In the genomic region with DNA sequence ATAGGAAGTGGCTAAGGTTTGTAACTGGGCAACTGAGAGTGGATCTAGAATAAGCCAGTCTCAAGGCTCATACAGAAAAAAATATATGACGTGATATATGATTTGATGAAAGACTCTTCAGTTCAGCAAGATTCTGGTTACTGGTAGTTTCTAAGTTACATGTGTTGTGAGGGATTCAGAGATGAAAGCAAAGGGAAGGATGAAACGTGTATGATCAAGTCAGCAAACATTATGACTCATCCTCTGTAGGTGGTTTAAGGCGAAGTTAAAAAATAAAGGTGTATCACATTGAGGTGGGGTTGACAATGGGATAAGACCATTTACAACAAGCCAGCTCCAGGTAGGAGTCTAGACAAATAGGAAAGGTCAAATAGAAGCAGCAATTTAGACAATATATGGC, we compare ENCODE assay signal across 24 cellular contexts. TPM values are rescaled to one million over a fixed set of nuclear protein-coding genes. Genes with fewer than 3 reads are reported as not detected.
DNase-seq lines count a peak whose midpoint lies in the region; ATAC-seq lines count a peak whose summit lies in the region.
"Had no signal": no experiment of that assay in that cellular context is flagged by ENCODE, and none has a peak within 500 bp of the region (broad histone marks: within the 10 kb centered on the region; RNA-seq: fewer than 3 reads in every experiment).

No MANE protein-coding gene starts in this region.

- peaks cover 17% of the 10 kb centered on the region for H3K4me1 Mint-ChIP-seq in activated T-cell treated with anti-CD3 and anti-CD28 coated beads, Interleukin-2, amount 50 U/mL, for 72 hours (ENCODE audit: low read depth)
- H3K4me1 Mint-ChIP-seq in activated CD8-positive, alpha-beta T cell treated with anti-CD3 and anti-CD28 coated beads, Interleukin-2, amount 10 ng/mL, durations not matched to agents 7 days and 5 days (ENCODE audit: low read depth), result peaks cover 6% of the 10 kb centered on the region
- peaks cover 0 to 5% (median 4%) of the 10 kb centered on the region in 4 donors for H3K4me1 Mint-ChIP-seq in naive thymus-derived CD8-positive, alpha-beta T cell
- H3K4me1 Mint-ChIP-seq: central memory CD8-positive, alpha-beta T cell had no signal

- CTCF ChIA-PET in activated CD8-positive, alpha-beta T cell treated with anti-CD3 and anti-CD28 coated beads, Interleukin-2, amount 10 ng/mL, durations not matched to agents 7 days and 5 days (lab: Charles Lee), result no interaction called here

- no peak for DNase-seq in activated T-cell treated with anti-CD3 and anti-CD28 coated beads, Interleukin-2, amount 50 U/mL, for 72 hours
- no peak for DNase-seq in activated T-cell treated with anti-CD3 and anti-CD28 coated beads, Interleukin-2, amount 50 U/mL, for 48 hours
- no peak for DNase-seq in activated CD8-positive, alpha-beta T cell treated with anti-CD3 and anti-CD28 coated beads, Interleukin-2, amount 10 ng/mL, durations not matched to agents 7 days and 5 days
- no peak for DNase-seq in naive thymus-derived CD8-positive, alpha-beta T cell
- DNase-seq in NCI-H526 treated with DMSO at 0.1 percent for 48 hours (lab: John Stamatoyannopoulos, UW) (no peak), HUDEP-2 (lab: John Stamatoyannopoulos, UW; ENCODE audit: unreplicated experiment in 76 of 76) (no peak)
- no peak for DNase-seq in stimulated activated CD8-positive, alpha-beta memory T cell treated with anti-CD3 and anti-CD28 coated beads, Interleukin-4, amount 100 ng/mL, for 48 hours
- DNase-seq: ACHN; activated B cell treated with CpG ODN at 0.5 μM for 24 hours; activated effector memory CD4-positive, alpha-beta T cell treated with anti-CD3 and anti-CD28 coated beads, Interleukin-2, amount 50 U/mL, for 16 hours; anterior cingulate cortex; MG63; NCI-H1694; NCI-H2227 treated with DMSO at 0.1 percent for 48 hours; PC-9; psoas muscle; stimulated activated CD4-positive, alpha-beta T cell treated with anti-CD3 and anti-CD28 coated beads, Interleukin-4, amount 100 ng/mL, for 24 hours; substantia nigra; T-helper 9 cell had no signal

- ATAC-seq in activated T-cell treated with anti-CD3 and anti-CD28 coated beads, Interleukin-2, amount 50 U/mL, for 72 hours (replicated peaks in 1 of 2), result peak; percentile 92 to 96
- ATAC-seq in HG03442 (IDR thresholded peaks at IDR 0.05; ENCODE audit: unreplicated experiment), result peak; percentile 56
- peak; percentile 57 for ATAC-seq in activated CD8-positive, alpha-beta T cell treated with anti-CD3 and anti-CD28 coated beads, Interleukin-2, amount 10 ng/mL, durations not matched to agents 7 days and 5 days
- ATAC-seq in naive thymus-derived CD8-positive, alpha-beta T cell, result peak; percentile 79 to 86
- ATAC-seq: psoas muscle had no signal

- H3K4me3 Mint-ChIP-seq in activated T-cell treated with anti-CD3 and anti-CD28 coated beads, Interleukin-2, amount 50 U/mL, for 72 hours, result no peak overlapping the region
- H3K4me3 Mint-ChIP-seq in activated CD8-positive, alpha-beta T cell treated with anti-CD3 and anti-CD28 coated beads, Interleukin-2, amount 10 ng/mL, durations not matched to agents 7 days and 5 days, result no peak overlapping the region
- no peak overlapping the region for H3K4me3 Mint-ChIP-seq in naive thymus-derived CD8-positive, alpha-beta T cell
- H3K4me3 Mint-ChIP-seq: activated B cell treated with CpG ODN at 0.5 μM for 24 hours; CD14-positive monocyte; central memory CD8-positive, alpha-beta T cell; neural crest cell had no signal

- peaks cover 36% of the 10 kb centered on the region for H3K27me3 Mint-ChIP-seq in activated T-cell treated with anti-CD3 and anti-CD28 coated beads, Interleukin-2, amount 50 U/mL, for 72 hours (ENCODE audit: low read depth)
- H3K27me3 Mint-ChIP-seq in activated CD8-positive, alpha-beta T cell treated with anti-CD3 and anti-CD28 coated beads, Interleukin-2, amount 10 ng/mL, durations not matched to agents 7 days and 5 days (ENCODE audit: low read depth), result peaks cover 35% of the 10 kb centered on the region
- peaks cover 18 to 49% (median 32%) of the 10 kb centered on the region in 5 donors for H3K27me3 Mint-ChIP-seq in naive thymus-derived CD8-positive, alpha-beta T cell

- H3K36me3 Mint-ChIP-seq in activated T-cell treated with anti-CD3 and anti-CD28 coated beads, Interleukin-2, amount 50 U/mL, for 72 hours (ENCODE audit: insufficient read depth in 2 of 2), result no peaks in the 10 kb centered on the region
- no peaks in the 10 kb centered on the region for H3K36me3 Mint-ChIP-seq in activated CD8-positive, alpha-beta T cell treated with anti-CD3 and anti-CD28 coated beads, Interleukin-2, amount 10 ng/mL, durations not matched to agents 7 days and 5 days (ENCODE audit: low read depth)
- no peaks in the 10 kb centered on the region for H3K36me3 Mint-ChIP-seq in naive thymus-derived CD8-positive, alpha-beta T cell
- H3K36me3 Mint-ChIP-seq: CD14-positive monocyte had no signal

- H3K27ac Mint-ChIP-seq in activated T-cell treated with anti-CD3 and anti-CD28 coated beads, Interleukin-2, amount 50 U/mL, for 72 hours, result no peak overlapping the region
- H3K27ac Mint-ChIP-seq in activated CD8-positive, alpha-beta T cell treated with anti-CD3 and anti-CD28 coated beads, Interleukin-2, amount 10 ng/mL, durations not matched to agents 7 days and 5 days, result no peak overlapping the region
- H3K27ac Mint-ChIP-seq in naive thymus-derived CD8-positive, alpha-beta T cell, result peak overlapping the region in 1 of 10 donors; percentile 16
- H3K27ac Mint-ChIP-seq: activated B cell treated with CpG ODN at 0.5 μM for 24 hours, CD14-positive monocyte had no signal

- no peaks in the 10 kb centered on the region for H3K9me3 Mint-ChIP-seq in activated T-cell treated with anti-CD3 and anti-CD28 coated beads, Interleukin-2, amount 50 U/mL, for 72 hours
- no peaks in the 10 kb centered on the region for H3K9me3 Mint-ChIP-seq in activated CD8-positive, alpha-beta T cell treated with anti-CD3 and anti-CD28 coated beads, Interleukin-2, amount 10 ng/mL, durations not matched to agents 7 days and 5 days (ENCODE audit: insufficient read depth)
- no peaks in the 10 kb centered on the region for H3K9me3 Mint-ChIP-seq in naive thymus-derived CD8-positive, alpha-beta T cell
- H3K9me3 Mint-ChIP-seq: activated B cell treated with CpG ODN at 0.5 μM for 24 hours; central memory CD8-positive, alpha-beta T cell; neural crest cell had no signal

- POLR2A ChIA-PET in activated CD8-positive, alpha-beta T cell treated with anti-CD3 and anti-CD28 coated beads, Interleukin-2, amount 10 ng/mL, durations not matched to agents 7 days and 5 days (lab: Charles Lee), result interaction anchor here (1.5 kb wide), 1 partner anchor 24 kb away, joined by 6 read pairs; a partner anchor contains a TSS
- POLR2A ChIA-PET in naive thymus-derived CD8-positive, alpha-beta T cell (lab: Charles Lee), result no interaction called here

RNA-seq across cellular contexts. Expression of a gene that starts 16.2 kb away (rescaled TPM):
- 10 to 100 TPM in 1 of 2 donors, 1 to 10 TPM in 1; 5.6 to 23.0 TPM for total RNA-seq in activated T-cell treated with anti-CD3 and anti-CD28 coated beads, Interleukin-2, amount 50 U/mL, for 72 hours
- 10 to 100 TPM in 1 of 2 experiments, 1 to 10 TPM in 1; 6.9 to 10.8 TPM for total RNA-seq in activated CD8-positive, alpha-beta T cell treated with anti-CD3 and anti-CD28 coated beads, Interleukin-2, amount 10 ng/mL, durations not matched to agents 7 days and 5 days
- 10 to 100 TPM; 12.4 to 17.5 TPM for total RNA-seq in naive thymus-derived CD8-positive, alpha-beta T cell
- 1 to 10 TPM in 2 of 3 donors, not detected in 1; 1.4 to 1.6 TPM for polyA plus RNA-seq in naive thymus-derived CD8-positive, alpha-beta T cell
- polyA plus RNA-seq: smooth muscle cell had no signal

RNA-seq across cellular contexts. Expression of a gene that starts 20.7 kb away (rescaled TPM):
- under 1 TPM; 0.26 to 0.46 TPM for total RNA-seq in activated T-cell treated with anti-CD3 and anti-CD28 coated beads, Interleukin-2, amount 50 U/mL, for 72 hours
- total RNA-seq in activated CD8-positive, alpha-beta T cell treated with anti-CD3 and anti-CD28 coated beads, Interleukin-2, amount 10 ng/mL, durations not matched to agents 7 days and 5 days, result under 1 TPM; 0.65 to 0.66 TPM
- total RNA-seq in naive thymus-derived CD8-positive, alpha-beta T cell, result under 1 TPM in 1 of 2 experiments, not detected in 1; 0.29 TPM
- under 1 TPM; 0.13 to 0.15 (median 0.14) TPM for polyA plus RNA-seq in naive thymus-derived CD8-positive, alpha-beta T cell

RNA-seq across cellular contexts. Expression of a gene that starts 24.5 kb away (rescaled TPM):
- total RNA-seq in activated T-cell treated with anti-CD3 and anti-CD28 coated beads, Interleukin-2, amount 50 U/mL, for 72 hours, result 10 to 100 TPM; 15.1 to 16.2 TPM
- 10 to 100 TPM; 15.7 to 16.4 TPM for total RNA-seq in activated CD8-positive, alpha-beta T cell treated with anti-CD3 and anti-CD28 coated beads, Interleukin-2, amount 10 ng/mL, durations not matched to agents 7 days and 5 days
- total RNA-seq in naive thymus-derived CD8-positive, alpha-beta T cell, result 10 to 100 TPM; 23.0 to 24.7 TPM
- 10 to 100 TPM; 11.7 to 15.7 (median 13.6) TPM for polyA plus RNA-seq in naive thymus-derived CD8-positive, alpha-beta T cell
